Comparison of ENCODE assay signal across 24 cellular contexts in genomic region chr2:168753765-168754334, GRCh38. TPM values are rescaled to one million over a fixed set of nuclear protein-coding genes. Genes with fewer than 3 reads are reported as not detected.
"Had no signal": no experiment of that assay in that cellular context is flagged by ENCODE, and none has a peak within 500 bp of the region (broad histone marks: within the 10 kb centered on the region; RNA-seq: fewer than 3 reads in every experiment).

No MANE protein-coding gene starts in this region.

- H3K27ac Mint-ChIP-seq: activated CD4-positive, alpha-beta memory T cell treated with anti-CD3 and anti-CD28 coated beads, Interleukin-2, amount 10 ng/mL, durations not matched to agents 7 days and 5 days; activated T-helper 17 cell treated with anti-CD3 and anti-CD28 coated beads, Interleukin-2, amount 50 U/mL, for 72 hours had no signal

- FAIRE-seq: endothelial cell of umbilical vein, TTC549 had no signal

- H3K4me1 ChIP-seq: breast epithelium, right lobe of liver, upper lobe of right lung had no signal

- H3K27me3 Mint-ChIP-seq: activated CD4-positive, alpha-beta memory T cell treated with anti-CD3 and anti-CD28 coated beads, Interleukin-2, amount 10 ng/mL, durations not matched to agents 7 days and 5 days; activated CD4-positive, alpha-beta T cell treated with anti-CD3 and anti-CD28 coated beads, Interleukin-2, amount 10 ng/mL, durations not matched to agents 7 days and 5 days; activated T-helper 17 cell treated with anti-CD3 and anti-CD28 coated beads, Interleukin-2, amount 50 U/mL, for 72 hours; stimulated activated naive CD8-positive, alpha-beta T cell treated with anti-CD3 and anti-CD28 coated beads, Interleukin-15, amount 100 ng/mL, for 72 hours had no signal

- H3K4me2 ChIP-seq: hepatocyte had no signal

- H3K9me3 ChIP-seq: breast epithelium, gastroesophageal sphincter, right lobe of liver, thyroid gland, upper lobe of right lung had no signal

- ATAC-seq: activated T-cell treated with anti-CD3 and anti-CD28 coated beads, Interleukin-2, amount 50 U/mL, for 4 hours; activated T-helper 17 cell treated with anti-CD3 and anti-CD28 coated beads, Interleukin-2, amount 50 U/mL, for 72 hours; gastroesophageal sphincter; left ventricle myocardium superior; right lobe of liver; stimulated activated naive CD8-positive, alpha-beta T cell treated with anti-CD3 and anti-CD28 coated beads, Interleukin-15, amount 100 ng/mL, for 72 hours; upper lobe of right lung had no signal

- H3K4me3 Mint-ChIP-seq: activated CD4-positive, alpha-beta memory T cell treated with anti-CD3 and anti-CD28 coated beads, Interleukin-2, amount 10 ng/mL, durations not matched to agents 7 days and 5 days; activated CD4-positive, alpha-beta T cell treated with anti-CD3 and anti-CD28 coated beads, Interleukin-2, amount 10 ng/mL, durations not matched to agents 7 days and 5 days; activated T-cell treated with anti-CD3 and anti-CD28 coated beads, Interleukin-2, amount 50 U/mL, for 4 hours; activated T-helper 17 cell treated with anti-CD3 and anti-CD28 coated beads, Interleukin-2, amount 50 U/mL, for 72 hours; stimulated activated naive CD8-positive, alpha-beta T cell treated with anti-CD3 and anti-CD28 coated beads, Interleukin-15, amount 100 ng/mL, for 72 hours had no signal

- H3K9me3 Mint-ChIP-seq: activated CD4-positive, alpha-beta memory T cell treated with anti-CD3 and anti-CD28 coated beads, Interleukin-2, amount 10 ng/mL, durations not matched to agents 7 days and 5 days; activated CD4-positive, alpha-beta T cell treated with anti-CD3 and anti-CD28 coated beads, Interleukin-2, amount 10 ng/mL, durations not matched to agents 7 days and 5 days; activated T-cell treated with anti-CD3 and anti-CD28 coated beads, Interleukin-2, amount 50 U/mL, for 4 hours; stimulated activated naive CD8-positive, alpha-beta T cell treated with anti-CD3 and anti-CD28 coated beads, Interleukin-15, amount 100 ng/mL, for 72 hours had no signal

- DNase-seq: activated CD4-positive, alpha-beta memory T cell treated with anti-CD3 and anti-CD28 coated beads, Interleukin-2, amount 10 ng/mL, durations not matched to agents 7 days and 5 days; activated CD4-positive, alpha-beta T cell treated with anti-CD3 and anti-CD28 coated beads, Interleukin-2, amount 10 ng/mL, durations not matched to agents 7 days and 5 days; activated CD4-positive, CD25-positive, alpha-beta regulatory T cell treated with anti-CD3 and anti-CD28 coated beads, Interleukin-2, amount 50 U/mL, for 72 hours; activated CD8-positive, alpha-beta memory T cell treated with anti-CD3 and anti-CD28 coated beads, Interleukin-2, amount 50 U/mL, for 48 hours; activated gamma-delta T cell treated with Interleukin-2 at 50 U/mL for 16 hours; activated naive CD4-positive, alpha-beta T cell treated with anti-CD3 and anti-CD28 coated beads, Interleukin-2, amount 50 U/mL, for 16 hours; activated T-cell treated with anti-CD3 and anti-CD28 coated beads, Interleukin-2, amount 50 U/mL, for 4 hours; central memory CD4-positive, alpha-beta T cell; islet precursor cell; left ventricle myocardium superior; right lobe of liver; stimulated activated CD4-positive, alpha-beta T cell treated with anti-CD3 and anti-CD28 coated beads, Interleukin-12 subunit alpha, Interleukin-12 subunit beta, amount 100 ng/mL, for 4 hours; stimulated activated CD4-positive, alpha-beta T cell treated with anti-CD3 and anti-CD28 coated beads, Interleukin-4, amount 100 ng/mL, for 1 hour; stimulated activated naive CD8-positive, alpha-beta T cell treated with anti-CD3 and anti-CD28 coated beads, Interleukin-15, amount 100 ng/mL, for 72 hours; substantia nigra; T-helper 1 cell; thyroid gland; upper lobe of right lung had no signal

- H2AFZ ChIP-seq: hepatocyte had no signal

- H3K79me2 ChIP-seq: hepatocyte had no signal

- H3K27me3 ChIP-seq: breast epithelium, gastroesophageal sphincter, hepatocyte, right lobe of liver, thyroid gland, upper lobe of right lung had no signal

- H3K4me3 ChIP-seq: breast epithelium, gastroesophageal sphincter, hepatocyte, right lobe of liver, thyroid gland, upper lobe of right lung had no signal

- H3K36me3 ChIP-seq: breast epithelium, gastroesophageal sphincter, right lobe of liver, thyroid gland, upper lobe of right lung had no signal

- H3K27ac ChIP-seq: breast epithelium, gastroesophageal sphincter, hepatocyte, right lobe of liver, thyroid gland, upper lobe of right lung had no signal

RNA-seq across cellular contexts. Expression of gene NOSTRIN, which starts 48.6 kb away (rescaled TPM):
- total RNA-seq: activated CD4-positive, alpha-beta memory T cell treated with anti-CD3 and anti-CD28 coated beads, Interleukin-2, amount 10 ng/mL, durations not matched to agents 7 days and 5 days; activated CD4-positive, alpha-beta T cell treated with anti-CD3 and anti-CD28 coated beads, Interleukin-2, amount 10 ng/mL, durations not matched to agents 7 days and 5 days had no signal
